Comparison of ENCODE assay signal across 10 cellular contexts in the genomic region with DNA sequence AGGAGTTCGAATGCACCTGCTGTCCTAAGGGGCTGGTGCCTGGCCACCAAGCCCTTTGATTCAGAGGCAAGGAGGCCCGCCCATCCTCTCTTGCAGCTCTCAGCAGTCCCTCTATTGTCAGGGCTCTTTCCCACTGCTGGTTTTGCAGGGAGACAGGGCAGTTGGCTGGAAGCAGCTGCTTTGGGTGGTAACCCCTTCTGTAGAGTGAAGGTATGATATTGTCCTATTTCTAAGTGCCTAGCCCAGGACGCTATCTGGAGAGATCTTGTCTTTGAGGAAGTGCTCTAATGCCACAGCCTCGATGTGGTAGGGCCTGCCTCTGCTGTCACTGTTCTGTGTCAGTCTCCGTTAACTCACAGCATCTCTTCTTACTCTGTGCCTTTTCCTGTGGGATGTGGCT. TPM values are rescaled to one million over a fixed set of nuclear protein-coding genes. Genes with fewer than 3 reads are reported as not detected.
A peak's percentile ranks its signal among the peaks of the same experiment; 100 is the strongest.
DNase-seq lines count a peak whose midpoint lies in the region; ATAC-seq and TF ChIP-seq lines count a peak whose summit lies in the region.
"Had no signal": no experiment of that assay in that cellular context is flagged by ENCODE, and none has a peak within 500 bp of the region (broad histone marks: within the 10 kb centered on the region; RNA-seq: fewer than 3 reads in every experiment).

No MANE protein-coding gene starts in this region.

- no peaks in the 10 kb centered on the region for H3K36me3 ChIP-seq in effector memory CD4-positive, alpha-beta T cell (ENCODE audit: control insufficient read depth, insufficient read depth, low read length)
- no peaks in the 10 kb centered on the region for H3K36me3 ChIP-seq in thyroid gland
- H3K36me3 ChIP-seq: neutrophil had no signal

- intact Hi-C loops in thyroid gland (cut with DNase I) = loop anchor here (10.0 kb wide), 1 partner anchor 192 kb away; no protein-coding TSS in a partner anchor

- no peaks in the 10 kb centered on the region for H3K9me3 ChIP-seq in effector memory CD4-positive, alpha-beta T cell (ENCODE audit: control insufficient read depth, low read length)
- H3K9me3 ChIP-seq in thyroid gland = no peaks in the 10 kb centered on the region
- H3K9me3 ChIP-seq: neutrophil had no signal

- peak overlapping the region; percentile 66 for H3K4me3 ChIP-seq in effector memory CD4-positive, alpha-beta T cell (ENCODE audit: insufficient read depth, low read depth, low read length, poor library complexity, severe bottlenecking)
- H3K4me3 ChIP-seq in thyroid gland (replicated peaks in 1 of 3) = no peak overlapping the region

- no peaks in the 10 kb centered on the region for H3K27me3 ChIP-seq in effector memory CD4-positive, alpha-beta T cell (replicated peaks; ENCODE audit: control insufficient read depth, insufficient read depth, low read length, poor library complexity, severe bottlenecking)
- no peaks in the 10 kb centered on the region for H3K27me3 ChIP-seq in thyroid gland

- no peak for TF ChIP-seq POLR2A in thyroid gland (IDR thresholded peaks at IDR 0.05)

- DNase-seq in activated gamma-delta T cell treated with Interleukin-2 at 50 U/mL for 16 hours (peak; percentile 44), activated gamma-delta T cell (lab: John Stamatoyannopoulos, UW) (no peak), T-helper 9 cell (peak; percentile 34), thyroid gland (no peak), DMS53 (lab: John Stamatoyannopoulos, UW) (no peak), NCI-H526 (lab: John Stamatoyannopoulos, UW) (no peak)
- DNase-seq in effector memory CD4-positive, alpha-beta T cell = peak; percentile 22 to 47 (median 41)
- DNase-seq: NCI-H748 treated with DMSO at 0.1 percent for 48 hours had no signal

- H3K4me1 ChIP-seq in effector memory CD4-positive, alpha-beta T cell (ENCODE audit: control insufficient read depth, insufficient read depth, low read length, poor library complexity, severe bottlenecking) = peaks cover 82% of the 10 kb centered on the region
- peaks cover 82 to 92% of the 10 kb centered on the region in 2 donors for H3K4me1 ChIP-seq in thyroid gland

- peak overlapping the region; percentile 88 for H3K27ac ChIP-seq in effector memory CD4-positive, alpha-beta T cell (ENCODE audit: insufficient read depth, low read length, poor library complexity, severe bottlenecking)
- H3K27ac ChIP-seq in thyroid gland = peak overlapping the region; percentile 74 to 98 (median 96)
- H3K27ac ChIP-seq: neutrophil had no signal

- TF ChIP-seq CTCF in thyroid gland (IDR thresholded peaks at IDR 0.05) = no peak

- ATAC-seq in GM19035 (IDR thresholded peaks at IDR 0.05; ENCODE audit: unreplicated experiment) = no peak

- 56 to 71% methylated on average over 5 of the region's 5 CpGs for WGBS in thyroid gland, 2 donors

RNA-seq across cellular contexts. Expression of gene PLCG1, which starts 5.6 kb away (rescaled TPM):
- total RNA-seq in thyroid gland = 100 to 1,000 TPM; 146 to 252 (median 164) TPM

Comparison
In these comparisons a context has a peak if more than half of its experiments do, and no peak if none do; other contexts are left out.
1. DNase-seq: peak in activated gamma-delta T cell treated with Interleukin-2 at 50 U/mL for 16 hours (single experiment), T-helper 9 cell (single experiment) and effector memory CD4-positive, alpha-beta T cell (3 of 3); none in activated gamma-delta T cell (single experiment), thyroid gland (0 of 2), DMS53 (single experiment) and NCI-H526 (0 of 2).